Comparison of ENCODE assay signal across 8 cellular contexts in genomic region chr13:41960195-41960699, GRCh38. TPM values are rescaled to one million over a fixed set of nuclear protein-coding genes. Genes with fewer than 3 reads are reported as not detected.
DNase-seq lines count a peak whose midpoint lies in the region; ATAC-seq and TF ChIP-seq lines count a peak whose summit lies in the region.

No MANE protein-coding gene starts in this region.

- H3K4me1 Mint-ChIP-seq in activated naive CD8-positive, alpha-beta T cell treated with anti-CD3 and anti-CD28 coated beads for 36 hours, result peaks cover 49% of the 10 kb centered on the region

- H3K36me3 Mint-ChIP-seq in activated naive CD8-positive, alpha-beta T cell treated with anti-CD3 and anti-CD28 coated beads for 36 hours, result peaks cover 20% of the 10 kb centered on the region

- no peak for TF ChIP-seq CTCF in BE2C (IDR thresholded peaks at IDR 0.05; ENCODE audit: low read depth, low read length)
- TF ChIP-seq CTCF in retinal pigment epithelial cell (conservative IDR thresholded peaks at IDR 0.05; ENCODE audit: low read depth, low read length), result no peak

- H3K4me3 ChIP-seq in BE2C (ENCODE audit: low read depth, low read length) (peak overlapping the region; percentile 83), retinal pigment epithelial cell (ENCODE audit: low read length) (peak overlapping the region; percentile 57)

- peak; percentile 8 for ATAC-seq in GM19043 (IDR thresholded peaks at IDR 0.05; ENCODE audit: low read depth, unreplicated experiment)
- peak; percentile 4 for ATAC-seq in HG03558 (IDR thresholded peaks at IDR 0.05; ENCODE audit: extremely low read depth, unreplicated experiment)
- ATAC-seq in left ventricle myocardium superior, result peak; percentile 77

- H3K27ac Mint-ChIP-seq in activated naive CD8-positive, alpha-beta T cell treated with anti-CD3 and anti-CD28 coated beads for 36 hours, result peak overlapping the region; percentile 95

- no peaks in the 10 kb centered on the region for H3K9me3 ChIP-seq in BE2C

- H3K36me3 ChIP-seq in BE2C, result no peaks in the 10 kb centered on the region

- peak overlapping the region; percentile 92 for H3K4me3 Mint-ChIP-seq in activated naive CD8-positive, alpha-beta T cell treated with anti-CD3 and anti-CD28 coated beads for 36 hours

- intact Hi-C loops in left ventricle myocardium superior (cut with micrococcal nuclease), result no loop called here

- H3K27me3 Mint-ChIP-seq in activated naive CD8-positive, alpha-beta T cell treated with anti-CD3 and anti-CD28 coated beads for 36 hours, result no peaks in the 10 kb centered on the region

- H3K9me3 Mint-ChIP-seq in activated naive CD8-positive, alpha-beta T cell treated with anti-CD3 and anti-CD28 coated beads for 36 hours, result no peaks in the 10 kb centered on the region

- no peaks in the 10 kb centered on the region for H3K4me1 ChIP-seq in BE2C

- DNase-seq in BE2C (peak; percentile 24), left ventricle myocardium superior (peak; percentile 36), retinal pigment epithelial cell (ENCODE audit: low read depth) (no peak), NOMO-1 treated with DMSO at 0.1 percent for 48 hours (lab: John Stamatoyannopoulos, UW; ENCODE audit: unreplicated experiment) (no peak)
- no peak for DNase-seq in activated naive CD8-positive, alpha-beta T cell treated with anti-CD3 and anti-CD28 coated beads for 36 hours
- no peak for DNase-seq in stimulated activated CD4-positive, alpha-beta T cell treated with anti-CD3 and anti-CD28 coated beads, Interleukin-15, amount 100 ng/mL, for 24 hours

- no peaks in the 10 kb centered on the region for H3K27me3 ChIP-seq in BE2C

RNA-seq across cellular contexts. Expression of gene VWA8, which starts 0.7 kb away (rescaled TPM):
- 8.2 TPM for polyA plus RNA-seq in BE2C (2012; ENCODE audit: insufficient read depth, insufficient read length, low read depth)
- 10 to 100 TPM; 22.6 to 23.1 TPM for total RNA-seq in activated naive CD8-positive, alpha-beta T cell treated with anti-CD3 and anti-CD28 coated beads for 36 hours
- 45.0 TPM for total RNA-seq in left ventricle myocardium superior

Comparison
In these comparisons a context has a peak if more than half of its experiments do, and no peak if none do; other contexts are left out.
1. DNase-seq: peak in BE2C (single experiment) and left ventricle myocardium superior (single experiment); none in activated naive CD8-positive, alpha-beta T cell treated with anti-CD3 and anti-CD28 coated beads for 36 hours (single experiment), retinal pigment epithelial cell (single experiment), NOMO-1 treated with DMSO at 0.1 percent for 48 hours (single experiment) and stimulated activated CD4-positive, alpha-beta T cell treated with anti-CD3 and anti-CD28 coated beads, Interleukin-15, amount 100 ng/mL, for 24 hours (single experiment).
2. ATAC-seq: peak in every context shown above with its lines; median percentile 77 in left ventricle myocardium superior; 8 in GM19043; 4 in HG03558.